ENCODE assay signal across 8 cellular contexts in genomic region chr22:35350539-35351503, GRCh38. TPM values are rescaled to one million over a fixed set of nuclear protein-coding genes. Genes with fewer than 3 reads are reported as not detected.
DNase-seq lines count a peak whose midpoint lies in the region; ATAC-seq and TF ChIP-seq lines count a peak whose summit lies in the region.

No MANE protein-coding gene starts in this region.

- no peaks in the 10 kb centered on the region for H3K9me3 Mint-ChIP-seq in Calu3 (ENCODE audit: low read depth, unreplicated experiment)

- no peaks in the 10 kb centered on the region for H3K9me3 ChIP-seq in OCI-LY1 (ENCODE audit: low read length)

- BruUV-seq in Calu3 (replicated peaks; lab: Mats Ljungman, UMichigan), result no TSS peak

- H2AFZ ChIP-seq in OCI-LY1 (ENCODE audit: low read length), result no peak overlapping the region

- H3K9me2 ChIP-seq in OCI-LY1 (ENCODE audit: low read depth, low read length), result no peaks in the 10 kb centered on the region

- H3K36me3 Mint-ChIP-seq in Calu3 (ENCODE audit: insufficient read depth, unreplicated experiment), result peaks cover 50% of the 10 kb centered on the region

- H3K4me3 Mint-ChIP-seq in Calu3 (ENCODE audit: low read depth, unreplicated experiment), result peak overlapping the region; percentile 96

- H3K4me2 ChIP-seq in OCI-LY1 (ENCODE audit: low read length), result peak overlapping the region; percentile 76

- no peaks in the 10 kb centered on the region for H3K27me3 ChIP-seq in OCI-LY1 (ENCODE audit: insufficient read depth, low read length)

- H3K4me3 ChIP-seq in OCI-LY1 (ENCODE audit: low read depth, low read length, poor library complexity, severe bottlenecking) (peak overlapping the region; percentile 61), epithelial cell of proximal tubule (ENCODE audit: low read depth, low read length) (peak overlapping the region; percentile 70)

- peak overlapping the region; percentile 79 for H3K9ac ChIP-seq in OCI-LY1 (ENCODE audit: low read length)

- intact Hi-C loops in Calu3 (cut with micrococcal nuclease; ENCODE audit: unreplicated experiment), result loop anchor here (2.0 to 5.0 kb wide), 4 partner anchors 46 to 771 kb away; no protein-coding TSS in a partner anchor

- no peaks in the 10 kb centered on the region for H3K36me3 ChIP-seq in OCI-LY1 (ENCODE audit: insufficient read depth, low read length)

- H4K20me1 ChIP-seq in OCI-LY1 (ENCODE audit: insufficient read depth, low read length), result no peaks in the 10 kb centered on the region

- DNase-seq in Calu3, result peak; percentile 94
- peak; percentile 95 for DNase-seq in HuH-7.5 (ENCODE audit: low spot score)
- DNase-seq in activated T-cell treated with anti-CD3 and anti-CD28 coated beads for 4 hours, result peak; percentile 76
- no peak for DNase-seq in epithelial cell of proximal tubule (ENCODE audit: low read depth)
- peak; percentile 91 for DNase-seq in mucosa of gallbladder (ENCODE audit: low spot score)
- DNase-seq in stimulated activated CD8-positive, alpha-beta memory T cell treated with anti-CD3 and anti-CD28 coated beads, Interleukin-4, amount 100 ng/mL, for 1 hour (ENCODE audit: low read depth in 2 of 2, low spot score in 1 of 2), result peak; percentile 52 to 73

- peak overlapping the region; percentile 57 for H3K27ac Mint-ChIP-seq in Calu3 (ENCODE audit: unreplicated experiment)

- H3K4me1 Mint-ChIP-seq in Calu3 (ENCODE audit: low read depth, unreplicated experiment), result peaks cover 20% of the 10 kb centered on the region

- ATAC-seq in GM21447 (IDR thresholded peaks at IDR 0.05; ENCODE audit: unreplicated experiment), result peak; percentile 70

- CTCF ChIA-PET in Calu3 (lab: Charles Lee), result interaction anchor here (0.9 to 2.2 kb wide), 5 partner anchors 27 to 271 kb away, joined by 3 to 13 read pairs (median 4); no protein-coding TSS in a partner anchor

- H3F3A ChIP-seq in OCI-LY1 (ENCODE audit: insufficient read depth, low read length), result no peaks in the 10 kb centered on the region

- H3K27me3 Mint-ChIP-seq in Calu3 (ENCODE audit: unreplicated experiment), result no peaks in the 10 kb centered on the region

- H3K4me1 ChIP-seq in OCI-LY1 (ENCODE audit: insufficient read depth, low read length, severe bottlenecking), result peaks cover 70% of the 10 kb centered on the region

- no peaks in the 10 kb centered on the region for H3K79me2 ChIP-seq in OCI-LY1 (ENCODE audit: insufficient read depth, low read length)

- TF ChIP-seq CTCF in Calu3 (IDR thresholded peaks at IDR 0.05; ENCODE audit: unreplicated experiment) (peak; percentile 93), OCI-LY1 (IDR thresholded peaks at IDR 0.05; ENCODE audit: low read length) (peak; percentile 66), epithelial cell of proximal tubule (conservative IDR thresholded peaks at IDR 0.05; ENCODE audit: low read depth, low read length) (peak; percentile 61)

- peak overlapping the region; percentile 98 for H3K27ac ChIP-seq in OCI-LY1 (ENCODE audit: low read depth, low read length, poor library complexity, severe bottlenecking)

RNA-seq across cellular contexts. Expression of gene HMOX1, which starts 30.1 kb away (rescaled TPM):
- total RNA-seq in Calu3 (2022) (0.73 and 0.85 TPM in 2 replicates), epithelial cell of proximal tubule (10.5 and 21.8 TPM in 2 replicates), mucosa of gallbladder (41.1 TPM)

RNA-seq across cellular contexts. Expression of gene MCM5, which starts 49.1 kb away (rescaled TPM):
- 88.4 and 93.0 TPM in 2 replicates for total RNA-seq in Calu3 (2022)
- 87.6 and 157 TPM in 2 replicates for total RNA-seq in epithelial cell of proximal tubule
- total RNA-seq in mucosa of gallbladder, result 25.4 TPM

RNA-seq across cellular contexts. Expression of gene TOM1, which starts 51.1 kb away (rescaled TPM):
- 49.1 and 50.0 TPM in 2 replicates for total RNA-seq in Calu3 (2022)
- total RNA-seq in epithelial cell of proximal tubule, result 17.2 and 24.0 TPM in 2 replicates
- 82.9 TPM for total RNA-seq in mucosa of gallbladder
